Comparison of ENCODE assay signal across 17 cellular contexts in the genomic region with DNA sequence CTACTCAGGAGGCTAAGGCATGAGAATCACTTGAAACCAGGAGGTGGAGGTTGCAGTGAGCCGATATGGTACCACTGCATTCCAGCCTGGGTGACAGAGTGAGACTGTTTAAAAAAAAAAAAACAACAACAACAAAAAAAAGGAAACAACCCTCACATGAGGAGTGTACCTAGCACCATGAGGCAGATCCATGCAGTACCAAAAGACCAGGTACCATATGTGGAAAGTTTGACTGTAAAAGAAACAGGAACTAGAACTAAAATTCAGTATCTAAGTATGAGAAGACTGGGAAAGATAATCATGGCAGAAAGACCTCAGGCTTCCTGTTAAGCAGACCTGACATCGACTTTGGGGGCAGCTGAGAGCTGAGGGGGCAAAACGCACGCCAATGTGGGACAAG. TPM values are rescaled to one million over a fixed set of nuclear protein-coding genes. Genes with fewer than 3 reads are reported as not detected.
DNase-seq lines count a peak whose midpoint lies in the region; ATAC-seq and TF ChIP-seq lines count a peak whose summit lies in the region.
"Had no signal": no experiment of that assay in that cellular context is flagged by ENCODE, and none has a peak within 500 bp of the region (broad histone marks: within the 10 kb centered on the region; RNA-seq: fewer than 3 reads in every experiment).

No MANE protein-coding gene starts in this region.

- no peaks in the 10 kb centered on the region for H3K27me3 Mint-ChIP-seq in activated CD4-positive, alpha-beta T cell treated with anti-CD3 and anti-CD28 coated beads, Interleukin-2, amount 10 ng/mL, durations not matched to agents 7 days and 5 days
- no peaks in the 10 kb centered on the region for H3K27me3 Mint-ChIP-seq in WTC11 (ENCODE audit: low read depth)
- no peaks in the 10 kb centered on the region for H3K27me3 Mint-ChIP-seq in endothelial cell (ENCODE audit: unreplicated experiment)
- H3K27me3 Mint-ChIP-seq: CD8-positive, alpha-beta memory T cell had no signal

- in situ Hi-C loops in KBM-7 (cut with MboI; ENCODE audit: low pct_unique_long_range_greater_than_20kb, low sequenced_read_pairs), result no loop called here

- no peak for DNase-seq in activated CD4-positive, alpha-beta T cell treated with anti-CD3 and anti-CD28 coated beads, Interleukin-2, amount 10 ng/mL, durations not matched to agents 7 days and 5 days
- DNase-seq in activated CD4-positive, alpha-beta T cell treated with anti-CD3 and anti-CD28 coated beads for 4 hours, result no peak
- no peak for DNase-seq in WTC11 (ENCODE audit: low spot score)
- no peak for DNase-seq in endothelial cell (ENCODE audit: low spot score)
- DNase-seq in NCI-H187 (lab: John Stamatoyannopoulos, UW), result no peak
- no peak for DNase-seq in midbrain (lab: John Stamatoyannopoulos, UW)
- DNase-seq in KBM-7, result no peak
- DNase-seq: CD8-positive, alpha-beta memory T cell; DMS79 treated with DMSO at 0.1 percent for 48 hours; GOT3; NCI-H1092 treated with DMSO at 0.1 percent for 48 hours; NCI-H345; NCI-H526 treated with DMSO at 0.1 percent for 48 hours; NK-92 treated with Interleukin-12 subunit alpha and Interleukin-12 subunit beta, amount 100 ng/mL, for 24 hours; SIG-M5 had no signal

- H3K4me3 Mint-ChIP-seq in activated CD4-positive, alpha-beta T cell treated with anti-CD3 and anti-CD28 coated beads, Interleukin-2, amount 10 ng/mL, durations not matched to agents 7 days and 5 days, result no peak overlapping the region
- H3K4me3 Mint-ChIP-seq in WTC11 (no peak overlapping the region), endothelial cell (ENCODE audit: unreplicated experiment) (peak overlapping the region; percentile 53)
- H3K4me3 Mint-ChIP-seq: CD8-positive, alpha-beta memory T cell had no signal

- CTCF ChIA-PET in activated CD4-positive, alpha-beta T cell treated with anti-CD3 and anti-CD28 coated beads, Interleukin-2, amount 10 ng/mL, durations not matched to agents 7 days and 5 days (lab: Charles Lee), result no interaction called here
- CTCF ChIA-PET in WTC11 (lab: Charles Lee), result interaction anchor here (2.1 kb wide), 1 partner anchor 18 kb away, joined by 11 read pairs; no protein-coding TSS in a partner anchor

- peaks cover 18% of the 10 kb centered on the region for H3K36me3 Mint-ChIP-seq in activated CD4-positive, alpha-beta T cell treated with anti-CD3 and anti-CD28 coated beads, Interleukin-2, amount 10 ng/mL, durations not matched to agents 7 days and 5 days (ENCODE audit: low read depth)
- peaks cover 20% of the 10 kb centered on the region for H3K36me3 Mint-ChIP-seq in WTC11
- peaks cover 24% of the 10 kb centered on the region for H3K36me3 Mint-ChIP-seq in endothelial cell (ENCODE audit: low read depth, unreplicated experiment)

- peak overlapping the region; percentile 61 for H3K27ac ChIP-seq in temporal lobe (ENCODE audit: low read depth, low read length)
- H3K27ac ChIP-seq: KMS-11 had no signal

- peaks cover 5% of the 10 kb centered on the region for H3K4me1 Mint-ChIP-seq in activated CD4-positive, alpha-beta T cell treated with anti-CD3 and anti-CD28 coated beads, Interleukin-2, amount 10 ng/mL, durations not matched to agents 7 days and 5 days
- H3K4me1 Mint-ChIP-seq in WTC11, result peaks cover 17% of the 10 kb centered on the region
- H3K4me1 Mint-ChIP-seq in endothelial cell (ENCODE audit: unreplicated experiment), result no peaks in the 10 kb centered on the region

- no peak for ATAC-seq in WTC11

- peak overlapping the region; percentile 1 for H3K27ac Mint-ChIP-seq in activated CD4-positive, alpha-beta T cell treated with anti-CD3 and anti-CD28 coated beads, Interleukin-2, amount 10 ng/mL, durations not matched to agents 7 days and 5 days
- H3K27ac Mint-ChIP-seq in WTC11, result peak overlapping the region; percentile 63
- no peak overlapping the region for H3K27ac Mint-ChIP-seq in endothelial cell (ENCODE audit: unreplicated experiment)

- POLR2A ChIA-PET in activated CD4-positive, alpha-beta T cell treated with anti-CD3 and anti-CD28 coated beads, Interleukin-2, amount 10 ng/mL, durations not matched to agents 7 days and 5 days (lab: Charles Lee), result no interaction called here
- POLR2A ChIA-PET in WTC11 (lab: Charles Lee), result no interaction called here

- no peaks in the 10 kb centered on the region for H3K9me3 Mint-ChIP-seq in activated CD4-positive, alpha-beta T cell treated with anti-CD3 and anti-CD28 coated beads, Interleukin-2, amount 10 ng/mL, durations not matched to agents 7 days and 5 days
- H3K9me3 Mint-ChIP-seq in WTC11 (no peaks in the 10 kb centered on the region), endothelial cell (ENCODE audit: unreplicated experiment) (no peaks in the 10 kb centered on the region)
- H3K9me3 Mint-ChIP-seq: CD8-positive, alpha-beta memory T cell had no signal

- TF ChIP-seq CTCF in WTC11 (IDR thresholded peaks at IDR 0.05) (no peak), endothelial cell (IDR thresholded peaks at IDR 0.05; ENCODE audit: unreplicated experiment) (no peak)

TF ChIP-seq in WTC11, 78 proteins besides CTCF, POLR2A, EP300 and RAD21 (continues in another document):
- TF ChIP-seq, protein P1, sequence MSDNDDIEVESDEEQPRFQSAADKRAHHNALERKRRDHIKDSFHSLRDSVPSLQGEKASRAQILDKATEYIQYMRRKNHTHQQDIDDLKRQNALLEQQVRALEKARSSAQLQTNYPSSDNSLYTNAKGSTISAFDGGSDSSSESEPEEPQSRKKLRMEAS (CRISPR knock-in tag; IDR thresholded peaks at IDR 0.05), result no peak
- TF ChIP-seq FOXJ3 (CRISPR knock-in tag; IDR thresholded peaks at IDR 0.05; ENCODE audit: borderline replicate concordance), result no peak
- no peak for TF ChIP-seq ZMAT4 (CRISPR knock-in tag; IDR thresholded peaks at IDR 0.05)
- TF ChIP-seq, protein P2, sequence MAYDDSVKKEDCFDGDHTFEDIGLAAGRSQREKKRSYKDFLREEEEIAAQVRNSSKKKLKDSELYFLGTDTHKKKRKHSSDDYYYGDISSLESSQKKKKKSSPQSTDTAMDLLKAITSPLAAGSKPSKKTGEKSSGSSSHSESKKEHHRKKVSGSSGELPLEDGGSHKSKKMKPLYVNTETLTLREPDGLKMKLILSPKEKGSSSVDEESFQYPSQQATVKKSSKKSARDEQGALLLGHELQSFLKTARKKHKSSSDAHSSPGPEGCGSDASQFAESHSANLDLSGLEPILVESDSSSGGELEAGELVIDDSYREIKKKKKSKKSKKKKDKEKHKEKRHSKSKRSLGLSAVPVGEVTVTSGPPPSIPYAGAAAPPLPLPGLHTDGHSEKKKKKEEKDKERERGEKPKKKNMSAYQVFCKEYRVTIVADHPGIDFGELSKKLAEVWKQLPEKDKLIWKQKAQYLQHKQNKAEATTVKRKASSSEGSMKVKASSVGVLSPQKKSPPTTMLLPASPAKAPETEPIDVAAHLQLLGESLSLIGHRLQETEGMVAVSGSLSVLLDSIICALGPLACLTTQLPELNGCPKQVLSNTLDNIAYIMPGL (CRISPR knock-in tag; IDR thresholded peaks at IDR 0.05), result no peak
- no peak for TF ChIP-seq ZNF317 (CRISPR knock-in tag; IDR thresholded peaks at IDR 0.05; ENCODE audit: borderline replicate concordance, low read depth)
- no peak for TF ChIP-seq MXD4 (CRISPR knock-in tag; IDR thresholded peaks at IDR 0.05; ENCODE audit: borderline replicate concordance)
- no peak for TF ChIP-seq ZNF671 (CRISPR knock-in tag; IDR thresholded peaks at IDR 0.05)
- TF ChIP-seq, protein P3, sequence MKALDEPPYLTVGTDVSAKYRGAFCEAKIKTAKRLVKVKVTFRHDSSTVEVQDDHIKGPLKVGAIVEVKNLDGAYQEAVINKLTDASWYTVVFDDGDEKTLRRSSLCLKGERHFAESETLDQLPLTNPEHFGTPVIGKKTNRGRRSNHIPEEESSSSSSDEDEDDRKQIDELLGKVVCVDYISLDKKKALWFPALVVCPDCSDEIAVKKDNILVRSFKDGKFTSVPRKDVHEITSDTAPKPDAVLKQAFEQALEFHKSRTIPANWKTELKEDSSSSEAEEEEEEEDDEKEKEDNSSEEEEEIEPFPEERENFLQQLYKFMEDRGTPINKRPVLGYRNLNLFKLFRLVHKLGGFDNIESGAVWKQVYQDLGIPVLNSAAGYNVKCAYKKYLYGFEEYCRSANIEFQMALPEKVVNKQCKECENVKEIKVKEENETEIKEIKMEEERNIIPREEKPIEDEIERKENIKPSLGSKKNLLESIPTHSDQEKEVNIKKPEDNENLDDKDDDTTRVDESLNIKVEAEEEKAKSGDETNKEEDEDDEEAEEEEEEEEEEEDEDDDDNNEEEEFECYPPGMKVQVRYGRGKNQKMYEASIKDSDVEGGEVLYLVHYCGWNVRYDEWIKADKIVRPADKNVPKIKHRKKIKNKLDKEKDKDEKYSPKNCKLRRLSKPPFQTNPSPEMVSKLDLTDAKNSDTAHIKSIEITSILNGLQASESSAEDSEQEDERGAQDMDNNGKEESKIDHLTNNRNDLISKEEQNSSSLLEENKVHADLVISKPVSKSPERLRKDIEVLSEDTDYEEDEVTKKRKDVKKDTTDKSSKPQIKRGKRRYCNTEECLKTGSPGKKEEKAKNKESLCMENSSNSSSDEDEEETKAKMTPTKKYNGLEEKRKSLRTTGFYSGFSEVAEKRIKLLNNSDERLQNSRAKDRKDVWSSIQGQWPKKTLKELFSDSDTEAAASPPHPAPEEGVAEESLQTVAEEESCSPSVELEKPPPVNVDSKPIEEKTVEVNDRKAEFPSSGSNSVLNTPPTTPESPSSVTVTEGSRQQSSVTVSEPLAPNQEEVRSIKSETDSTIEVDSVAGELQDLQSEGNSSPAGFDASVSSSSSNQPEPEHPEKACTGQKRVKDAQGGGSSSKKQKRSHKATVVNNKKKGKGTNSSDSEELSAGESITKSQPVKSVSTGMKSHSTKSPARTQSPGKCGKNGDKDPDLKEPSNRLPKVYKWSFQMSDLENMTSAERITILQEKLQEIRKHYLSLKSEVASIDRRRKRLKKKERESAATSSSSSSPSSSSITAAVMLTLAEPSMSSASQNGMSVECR (CRISPR knock-in tag; IDR thresholded peaks at IDR 0.05; ENCODE audit: borderline replicate concordance), result no peak
- TF ChIP-seq JUN (CRISPR knock-in tag; IDR thresholded peaks at IDR 0.05), result no peak
- no peak for TF ChIP-seq OVOL2 (CRISPR knock-in tag; IDR thresholded peaks at IDR 0.05; ENCODE audit: borderline replicate concordance)
- TF ChIP-seq HMGA2 (CRISPR knock-in tag; IDR thresholded peaks at IDR 0.05), result no peak

RNA-seq across cellular contexts. Expression of gene TRAFD1, which starts 55.1 kb away (rescaled TPM):
- total RNA-seq in activated CD4-positive, alpha-beta T cell treated with anti-CD3 and anti-CD28 coated beads, Interleukin-2, amount 10 ng/mL, durations not matched to agents 7 days and 5 days, result 10 to 100 TPM; 68.9 to 70.4 TPM
- total RNA-seq in WTC11 (2021) (24.8 to 25.8 TPM (median 25.1 TPM) in 3 replicates), endothelial cell (ENCODE audit: unreplicated experiment) (38.8 TPM), temporal lobe (42.0 TPM)
